In genomic region chr14:89910706-89911017, GRCh38 we compare ENCODE assay signal across 2 cellular contexts.
TF ChIP-seq lines count a peak whose summit lies in the region.

No MANE protein-coding gene starts in this region.

TF ChIP-seq in SK-N-SH, 30 proteins besides CTCF, POLR2A, EP300 and RAD21 (continued from another document):
- TF ChIP-seq REST (IDR thresholded peaks at IDR 0.05; ENCODE audit: low read depth, low read length) (no peak), PBX3 (IDR thresholded peaks at IDR 0.05) (no peak), RCOR1 (IDR thresholded peaks at IDR 0.05; ENCODE audit: low read length) (no peak), MEF2A (IDR thresholded peaks at IDR 0.05; ENCODE audit: borderline replicate concordance, low read depth) (no peak), IRF3 (IDR thresholded peaks at IDR 0.05; ENCODE audit: low read depth, low read length) (no peak), SMC3 (IDR thresholded peaks at IDR 0.05; ENCODE audit: low read depth, low read length) (no peak), CHD2 (IDR thresholded peaks at IDR 0.05; ENCODE audit: low read length, partially characterized antibody) (no peak), TAF1 (IDR thresholded peaks at IDR 0.05; ENCODE audit: borderline replicate concordance, low read depth, low read length) (no peak)

TF ChIP-seq in SK-N-SH treated with all-trans-retinoic acid at 6 μM for 48 hours, 23 proteins besides CTCF, POLR2A, EP300 and RAD21 (continued from another document):
- TF ChIP-seq CSRNP3 (CRISPR knock-in tag; IDR thresholded peaks at IDR 0.05) (no peak), PPARA (CRISPR knock-in tag; IDR thresholded peaks at IDR 0.05; ENCODE audit: borderline replicate concordance) (no peak), SNAI2 (CRISPR knock-in tag; IDR thresholded peaks at IDR 0.05) (no peak), ESRRG (CRISPR knock-in tag; IDR thresholded peaks at IDR 0.05) (no peak), ZFP3 (CRISPR knock-in tag; IDR thresholded peaks at IDR 0.05) (no peak), ZFP30 (CRISPR knock-in tag; IDR thresholded peaks at IDR 0.05) (no peak), PATZ1 (CRISPR knock-in tag; IDR thresholded peaks at IDR 0.05; ENCODE audit: borderline replicate concordance) (no peak), ISL1 (CRISPR knock-in tag; IDR thresholded peaks at IDR 0.05) (no peak), BACH2 (CRISPR knock-in tag; IDR thresholded peaks at IDR 0.05; ENCODE audit: borderline replicate concordance) (no peak), ZNF8 (CRISPR knock-in tag; IDR thresholded peaks at IDR 0.05) (no peak), RARB (CRISPR knock-in tag; IDR thresholded peaks at IDR 0.05) (no peak), TSHZ2 (CRISPR knock-in tag; IDR thresholded peaks at IDR 0.05) (no peak), ZNF565 (CRISPR knock-in tag; conservative IDR thresholded peaks at IDR 0.05; ENCODE audit: low read depth) (no peak), GLIS3 (CRISPR knock-in tag; IDR thresholded peaks at IDR 0.05) (no peak), CSDC2 (CRISPR knock-in tag; IDR thresholded peaks at IDR 0.05) (no peak), ZC3H10 (CRISPR knock-in tag; IDR thresholded peaks at IDR 0.05) (no peak), POU6F1 (CRISPR knock-in tag; IDR thresholded peaks at IDR 0.05; ENCODE audit: borderline replicate concordance, low read depth) (no peak)
